9 cellular contexts compared by ENCODE assay signal in the genomic region with DNA sequence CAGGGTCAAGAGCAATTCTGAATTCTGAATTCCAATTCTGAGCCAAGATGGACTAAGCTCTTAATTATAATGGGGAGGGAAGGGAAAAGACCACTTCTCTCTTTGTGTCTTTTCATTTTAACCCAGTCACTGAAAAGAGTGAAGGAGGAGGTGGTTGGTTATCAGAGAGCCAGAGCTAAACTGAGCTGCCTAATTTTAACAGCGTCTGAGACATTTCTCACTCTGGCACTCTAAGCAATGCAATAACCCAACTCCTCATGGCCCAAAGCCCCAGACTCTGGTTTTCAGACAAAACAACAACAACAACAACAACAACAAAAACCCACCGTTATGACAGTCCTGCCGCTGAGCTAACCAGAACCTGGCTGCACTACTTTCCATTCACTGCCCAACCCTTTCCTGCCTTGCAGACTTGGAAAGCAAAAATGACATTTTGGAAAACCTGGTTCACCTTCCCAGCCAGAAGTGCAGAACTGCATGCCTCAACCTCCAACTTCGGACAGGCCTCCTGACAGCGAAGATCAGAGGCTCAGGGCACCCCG. TPM values are rescaled to one million over a fixed set of nuclear protein-coding genes. Genes with fewer than 3 reads are reported as not detected.
DNase-seq lines count a peak whose midpoint lies in the region; ATAC-seq and TF ChIP-seq lines count a peak whose summit lies in the region.
"Had no signal": no experiment of that assay in that cellular context is flagged by ENCODE, and none has a peak within 500 bp of the region (broad histone marks: within the 10 kb centered on the region; RNA-seq: fewer than 3 reads in every experiment).

No MANE protein-coding gene starts in this region.

- H3K36me3 ChIP-seq in HAP-1 (replicated peaks) (no peaks in the 10 kb centered on the region), hepatocyte (replicated peaks; ENCODE audit: insufficient read depth, low read depth) (no peaks in the 10 kb centered on the region)

- peak overlapping the region; percentile 86 for H3K4me3 Mint-ChIP-seq in activated CD8-positive, alpha-beta T cell treated with anti-CD3 and anti-CD28 coated beads, Interleukin-2, amount 10 ng/mL, durations not matched to agents 7 days and 5 days
- peak overlapping the region; percentile 95 for H3K4me3 Mint-ChIP-seq in stimulated activated memory B cell treated with anti-CD40 and anti-IgM and Interleukin-4, amounts not matched to agents 10 μg/mL and 1 μg/mL and 100 μg/mL, for 72 hours

- TF ChIP-seq CTCF in hepatocyte (IDR thresholded peaks at IDR 0.05; ENCODE audit: poor library complexity): no peak

- in situ Hi-C loops in HAP-1 (cut with MboI; ENCODE audit: low sequenced_read_pairs): loop anchor here (5.0 to 25.0 kb wide), 2 partner anchors 146 to 571 kb away; a partner anchor contains a TSS

- H3K27me3 Mint-ChIP-seq in activated CD8-positive, alpha-beta T cell treated with anti-CD3 and anti-CD28 coated beads, Interleukin-2, amount 10 ng/mL, durations not matched to agents 7 days and 5 days (ENCODE audit: low read depth): peaks cover 2% of the 10 kb centered on the region
- H3K27me3 Mint-ChIP-seq in stimulated activated memory B cell treated with anti-CD40 and anti-IgM and Interleukin-4, amounts not matched to agents 10 μg/mL and 1 μg/mL and 100 μg/mL, for 72 hours: no peaks in the 10 kb centered on the region

- CTCF ChIA-PET in activated CD8-positive, alpha-beta T cell treated with anti-CD3 and anti-CD28 coated beads, Interleukin-2, amount 10 ng/mL, durations not matched to agents 7 days and 5 days (lab: Charles Lee): interaction anchor here (0.5 to 1.8 kb wide), 4 partner anchors 11 to 154 kb away, joined by 3 to 8 read pairs (median 4); no protein-coding TSS in a partner anchor

- H3K9me3 ChIP-seq in HAP-1 (no peaks in the 10 kb centered on the region), hepatocyte (ENCODE audit: low read depth) (no peaks in the 10 kb centered on the region)

- H3K4me1 ChIP-seq in HAP-1 (peaks cover 38% of the 10 kb centered on the region), hepatocyte (ENCODE audit: insufficient read depth) (peaks cover 4% of the 10 kb centered on the region)

- peaks cover 20% of the 10 kb centered on the region for H3K4me1 Mint-ChIP-seq in activated CD8-positive, alpha-beta T cell treated with anti-CD3 and anti-CD28 coated beads, Interleukin-2, amount 10 ng/mL, durations not matched to agents 7 days and 5 days (ENCODE audit: low read depth)
- peaks cover 38% of the 10 kb centered on the region for H3K4me1 Mint-ChIP-seq in stimulated activated memory B cell treated with anti-CD40 and anti-IgM and Interleukin-4, amounts not matched to agents 10 μg/mL and 1 μg/mL and 100 μg/mL, for 72 hours

- H3K9me3 Mint-ChIP-seq in activated CD8-positive, alpha-beta T cell treated with anti-CD3 and anti-CD28 coated beads, Interleukin-2, amount 10 ng/mL, durations not matched to agents 7 days and 5 days (ENCODE audit: insufficient read depth): no peaks in the 10 kb centered on the region
- H3K9me3 Mint-ChIP-seq in stimulated activated memory B cell treated with anti-CD40 and anti-IgM and Interleukin-4, amounts not matched to agents 10 μg/mL and 1 μg/mL and 100 μg/mL, for 72 hours: no peaks in the 10 kb centered on the region

- peak overlapping the region; percentile 98 for H2AFZ ChIP-seq in hepatocyte

- no peak for ATAC-seq in activated CD8-positive, alpha-beta T cell treated with anti-CD3 and anti-CD28 coated beads, Interleukin-2, amount 10 ng/mL, durations not matched to agents 7 days and 5 days
- no peak for ATAC-seq in stimulated activated memory B cell treated with anti-CD40 and anti-IgM and Interleukin-4, amounts not matched to agents 10 μg/mL and 1 μg/mL and 100 μg/mL, for 72 hours
- no peak for ATAC-seq in HG03039 (IDR thresholded peaks at IDR 0.05; ENCODE audit: unreplicated experiment)
- no peak for ATAC-seq in HG02642 (IDR thresholded peaks at IDR 0.05; ENCODE audit: poor library complexity, unreplicated experiment)

- peak overlapping the region; percentile 90 for H3K4me2 ChIP-seq in hepatocyte

- H3K27ac ChIP-seq in hepatocyte: peak overlapping the region; percentile 92

- H3K79me2 ChIP-seq in hepatocyte: peaks cover 12% of the 10 kb centered on the region

- no peaks in the 10 kb centered on the region for H3K9me2 ChIP-seq in hepatocyte (replicated peaks; ENCODE audit: insufficient read depth)

- peaks cover 2% of the 10 kb centered on the region for H3K36me3 Mint-ChIP-seq in activated CD8-positive, alpha-beta T cell treated with anti-CD3 and anti-CD28 coated beads, Interleukin-2, amount 10 ng/mL, durations not matched to agents 7 days and 5 days (ENCODE audit: low read depth)
- peaks cover 21% of the 10 kb centered on the region for H3K36me3 Mint-ChIP-seq in stimulated activated memory B cell treated with anti-CD40 and anti-IgM and Interleukin-4, amounts not matched to agents 10 μg/mL and 1 μg/mL and 100 μg/mL, for 72 hours

- no peaks in the 10 kb centered on the region for H3K27me3 ChIP-seq in HAP-1 (ENCODE audit: low read depth)
- no peaks in the 10 kb centered on the region for H3K27me3 ChIP-seq in hepatocyte

- peak overlapping the region; percentile 65 for H3K27ac Mint-ChIP-seq in activated CD8-positive, alpha-beta T cell treated with anti-CD3 and anti-CD28 coated beads, Interleukin-2, amount 10 ng/mL, durations not matched to agents 7 days and 5 days
- peak overlapping the region; percentile 93 for H3K27ac Mint-ChIP-seq in stimulated activated memory B cell treated with anti-CD40 and anti-IgM and Interleukin-4, amounts not matched to agents 10 μg/mL and 1 μg/mL and 100 μg/mL, for 72 hours

- peak overlapping the region; percentile 61 for H3K4me3 ChIP-seq in HAP-1
- H3K4me3 ChIP-seq in hepatocyte: peak overlapping the region; percentile 96

- H4K20me1 ChIP-seq in hepatocyte (ENCODE audit: insufficient read depth, poor library complexity, severe bottlenecking): no peaks in the 10 kb centered on the region

- peak in 1 of 2 experiments; percentile 34 for DNase-seq in HAP-1 (ENCODE audit: low spot score in 2 of 2)
- no peak for DNase-seq in activated CD8-positive, alpha-beta T cell treated with anti-CD3 and anti-CD28 coated beads, Interleukin-2, amount 10 ng/mL, durations not matched to agents 7 days and 5 days
- DNase-seq in hepatocyte (ENCODE audit: low spot score): no peak
- DNase-seq in posterior vena cava (ENCODE audit: low spot score): no peak
- no peak for DNase-seq in mucosa of gallbladder (ENCODE audit: low spot score)
- DNase-seq: NCI-H2081 treated with DMSO at 0.1 percent for 48 hours had no signal

- POLR2A ChIA-PET in activated CD8-positive, alpha-beta T cell treated with anti-CD3 and anti-CD28 coated beads, Interleukin-2, amount 10 ng/mL, durations not matched to agents 7 days and 5 days (lab: Charles Lee): interaction anchor here (1.5 kb wide), 1 partner anchor 147 kb away, joined by 5 read pairs; a partner anchor contains a TSS

- intact Hi-C loops in posterior vena cava (cut with DNase I): no loop called here

- 4% methylated on average over 6 of the region's 6 CpGs for WGBS in hepatocyte (ENCODE audit: low lambda C conversion rate, missing lambda C conversion rate)

RNA-seq across cellular contexts. Expression of a gene that starts 1.0 kb away (rescaled TPM):
- total RNA-seq in activated CD8-positive, alpha-beta T cell treated with anti-CD3 and anti-CD28 coated beads, Interleukin-2, amount 10 ng/mL, durations not matched to agents 7 days and 5 days: 1 to 10 TPM; 6.2 to 8.5 TPM
- total RNA-seq in hepatocyte (14.3 and 15.3 TPM in 2 replicates), posterior vena cava (1 to 10 TPM; 6.3 to 6.9 TPM), mucosa of gallbladder (5.7 TPM)
- 8.0 and 11.9 TPM in 2 replicates for polyA plus RNA-seq in hepatocyte

RNA-seq across cellular contexts. Expression of a gene that starts 53.8 kb away (rescaled TPM):
- not detected for total RNA-seq in activated CD8-positive, alpha-beta T cell treated with anti-CD3 and anti-CD28 coated beads, Interleukin-2, amount 10 ng/mL, durations not matched to agents 7 days and 5 days
- total RNA-seq in hepatocyte (not detected in 2 replicates), posterior vena cava (not detected), mucosa of gallbladder (not detected)
- polyA plus RNA-seq in hepatocyte: not detected in 2 replicates
